11 cellular contexts compared by ENCODE assay signal in genomic region chr17:15263680-15264079, GRCh38. TPM values are rescaled to one million over a fixed set of nuclear protein-coding genes. Genes with fewer than 3 reads are reported as not detected.
DNase-seq lines count a peak whose midpoint lies in the region; ATAC-seq and TF ChIP-seq lines count a peak whose summit lies in the region.
"Had no signal": no experiment of that assay in that cellular context is flagged by ENCODE, and none has a peak within 500 bp of the region (broad histone marks: within the 10 kb centered on the region; RNA-seq: fewer than 3 reads in every experiment).

No MANE protein-coding gene starts in this region.

- peaks cover 0 to 45% (median 25%) of the 10 kb centered on the region in 3 donors for H3K27me3 ChIP-seq in stomach

- ATAC-seq in HG02885 (IDR thresholded peaks at IDR 0.05; ENCODE audit: poor library complexity, unreplicated experiment): no peak
- ATAC-seq: activated naive CD4-positive, alpha-beta T cell treated with anti-CD3 and anti-CD28 coated beads, Interleukin-2, amount 50 U/mL, for 72 hours had no signal

- H3K4me1 ChIP-seq in stomach: peaks cover 28 to 64% (median 62%) of the 10 kb centered on the region in 4 donors

- no peaks in the 10 kb centered on the region for H3K9me3 ChIP-seq in stomach

- H3K27me3 Mint-ChIP-seq in HFFc6 (ENCODE audit: insufficient read depth): peaks cover 23% of the 10 kb centered on the region
- peaks cover 96% of the 10 kb centered on the region for H3K27me3 Mint-ChIP-seq in type B pancreatic cell

- TF ChIP-seq POLR2A in stomach (IDR thresholded peaks at IDR 0.05): no peak

- no peak for TF ChIP-seq EP300 in stomach (IDR thresholded peaks at IDR 0.05)

- H3K36me3 ChIP-seq in stomach: peaks cover 6 to 8% (median 8%) of the 10 kb centered on the region in 4 donors

- H3K27ac Mint-ChIP-seq in HFFc6 (no peak overlapping the region), type B pancreatic cell (no peak overlapping the region)
- H3K27ac Mint-ChIP-seq: activated naive CD4-positive, alpha-beta T cell treated with anti-CD3 and anti-CD28 coated beads, Interleukin-2, amount 50 U/mL, for 72 hours had no signal

- DNase-seq in HFFc6: no peak
- peak; percentile 28 for DNase-seq in medulla oblongata (ENCODE audit: extremely low spot score)
- no peak for DNase-seq in stomach
- DNase-seq in activated CD4-positive, alpha-beta T cell treated with anti-CD3 and anti-CD28 coated beads, Interleukin-2, amount 50 U/mL, for 1 hour: no peak
- no peak for DNase-seq in type B pancreatic cell (ENCODE audit: extremely low spot score, unreplicated experiment)
- no peak for DNase-seq in T-helper 1 cell
- DNase-seq: activated CD4-positive, alpha-beta T cell treated with anti-CD3 and anti-CD28 coated beads, Interleukin-2, amount 50 U/mL, for 48 hours; NCI-H510A treated with DMSO at 0.1 percent for 48 hours had no signal

- H3K9me3 Mint-ChIP-seq in HFFc6: no peaks in the 10 kb centered on the region
- no peaks in the 10 kb centered on the region for H3K9me3 Mint-ChIP-seq in type B pancreatic cell
- H3K9me3 Mint-ChIP-seq: activated naive CD4-positive, alpha-beta T cell treated with anti-CD3 and anti-CD28 coated beads, Interleukin-2, amount 50 U/mL, for 72 hours had no signal

- WGBS in stomach, 5 donors: 14 to 42% (median 27%) methylated on average over 3 of the region's 3 CpGs

- H3K4me3 Mint-ChIP-seq in HFFc6: peak overlapping the region; percentile 91
- H3K4me3 Mint-ChIP-seq in type B pancreatic cell: no peak overlapping the region

- peak overlapping the region; percentile 57 to 61 (median 58) for H3K4me3 ChIP-seq in stomach

- peaks cover 27% of the 10 kb centered on the region for H3K4me1 Mint-ChIP-seq in HFFc6 (ENCODE audit: low read depth)
- H3K4me1 Mint-ChIP-seq in type B pancreatic cell (ENCODE audit: unreplicated experiment): peaks cover 7% of the 10 kb centered on the region

- H3K27ac ChIP-seq in cingulate gyrus (ENCODE audit: low read depth, low read length): peak overlapping the region; percentile 91
- H3K27ac ChIP-seq in stomach: peak overlapping the region in 4 of 5 donors; percentile 93 to 99 (median 96)

- H3K36me3 Mint-ChIP-seq in HFFc6 (ENCODE audit: low read depth) (peaks cover 7% of the 10 kb centered on the region; the same call in 1 of the 2 replicates), type B pancreatic cell (no peaks in the 10 kb centered on the region)
- H3K36me3 Mint-ChIP-seq: activated naive CD4-positive, alpha-beta T cell treated with anti-CD3 and anti-CD28 coated beads, Interleukin-2, amount 50 U/mL, for 72 hours had no signal

- TF ChIP-seq CTCF in HFFc6 (IDR thresholded peaks at IDR 0.05): no peak
- no peak for TF ChIP-seq CTCF in stomach (IDR thresholded peaks at IDR 0.05)
- no peak for TF ChIP-seq CTCF in type B pancreatic cell (conservative IDR thresholded peaks at IDR 0.05)

- intact Hi-C loops in stomach (cut with DNase I; ENCODE audit: low total_unique reads): no loop called here

RNA-seq across cellular contexts. Expression of gene PMP22, which starts 1.4 kb away (rescaled TPM):
- total RNA-seq in HFFc6 (2021; fragmentation: NEBNext Ultra II Directional; extraction: Animal tissue kit (Norgen Biotek cat#: 25700)): 10 to 100 TPM; 28.0 to 42.9 (median 34.0) TPM
- 100 to 1,000 TPM in 1 of 5 donors, 10 to 100 TPM in 4; 35.6 to 168 (median 64.5) TPM for total RNA-seq in stomach
- 10 to 100 TPM; 34.2 to 54.4 (median 49.0) TPM for polyA plus RNA-seq in stomach
- 5.8 and 16.2 TPM in 2 replicates for total RNA-seq in type B pancreatic cell (ENCODE audit: low replicate concordance)
